ENCODE assay signal across 1 cellular context in the genomic region with DNA sequence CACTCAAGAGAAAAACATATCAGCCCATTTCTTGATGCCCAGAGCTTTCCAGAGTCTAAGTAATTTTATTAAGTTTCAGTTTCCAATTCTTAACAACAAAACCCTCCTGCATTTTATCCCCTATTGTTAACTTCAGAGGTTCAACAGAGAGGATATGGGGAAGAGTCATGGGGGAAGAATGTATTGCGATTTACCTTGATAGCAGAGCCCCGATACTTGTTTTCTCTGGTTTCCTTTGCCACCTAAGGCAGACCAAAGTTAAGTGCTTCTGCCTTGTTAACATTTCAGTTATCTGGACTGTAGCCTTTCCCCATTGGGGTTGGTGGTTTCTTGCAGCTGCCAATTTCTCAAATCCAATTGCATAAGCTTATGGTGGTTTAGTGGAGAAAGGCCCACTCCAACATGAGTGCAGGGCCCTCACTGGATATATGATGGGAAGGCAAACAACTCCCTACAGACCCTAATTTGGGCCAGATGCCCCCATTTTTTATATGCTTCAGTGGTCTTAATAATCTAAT.
TF ChIP-seq lines count a peak whose summit lies in the region.

No MANE protein-coding gene starts in this region.

TF ChIP-seq in SK-N-SH, 30 proteins besides CTCF, POLR2A, EP300 and RAD21 (continued from another document):
- TF ChIP-seq, protein P1, sequence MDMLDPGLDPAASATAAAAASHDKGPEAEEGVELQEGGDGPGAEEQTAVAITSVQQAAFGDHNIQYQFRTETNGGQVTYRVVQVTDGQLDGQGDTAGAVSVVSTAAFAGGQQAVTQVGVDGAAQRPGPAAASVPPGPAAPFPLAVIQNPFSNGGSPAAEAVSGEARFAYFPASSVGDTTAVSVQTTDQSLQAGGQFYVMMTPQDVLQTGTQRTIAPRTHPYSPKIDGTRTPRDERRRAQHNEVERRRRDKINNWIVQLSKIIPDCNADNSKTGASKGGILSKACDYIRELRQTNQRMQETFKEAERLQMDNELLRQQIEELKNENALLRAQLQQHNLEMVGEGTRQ (IDR thresholded peaks at IDR 0.05; ENCODE audit: borderline replicate concordance, low read depth, low read length), result no peak
- no peak for TF ChIP-seq FOXM1 (IDR thresholded peaks at IDR 0.05; ENCODE audit: low read depth)
- TF ChIP-seq, protein P2, sequence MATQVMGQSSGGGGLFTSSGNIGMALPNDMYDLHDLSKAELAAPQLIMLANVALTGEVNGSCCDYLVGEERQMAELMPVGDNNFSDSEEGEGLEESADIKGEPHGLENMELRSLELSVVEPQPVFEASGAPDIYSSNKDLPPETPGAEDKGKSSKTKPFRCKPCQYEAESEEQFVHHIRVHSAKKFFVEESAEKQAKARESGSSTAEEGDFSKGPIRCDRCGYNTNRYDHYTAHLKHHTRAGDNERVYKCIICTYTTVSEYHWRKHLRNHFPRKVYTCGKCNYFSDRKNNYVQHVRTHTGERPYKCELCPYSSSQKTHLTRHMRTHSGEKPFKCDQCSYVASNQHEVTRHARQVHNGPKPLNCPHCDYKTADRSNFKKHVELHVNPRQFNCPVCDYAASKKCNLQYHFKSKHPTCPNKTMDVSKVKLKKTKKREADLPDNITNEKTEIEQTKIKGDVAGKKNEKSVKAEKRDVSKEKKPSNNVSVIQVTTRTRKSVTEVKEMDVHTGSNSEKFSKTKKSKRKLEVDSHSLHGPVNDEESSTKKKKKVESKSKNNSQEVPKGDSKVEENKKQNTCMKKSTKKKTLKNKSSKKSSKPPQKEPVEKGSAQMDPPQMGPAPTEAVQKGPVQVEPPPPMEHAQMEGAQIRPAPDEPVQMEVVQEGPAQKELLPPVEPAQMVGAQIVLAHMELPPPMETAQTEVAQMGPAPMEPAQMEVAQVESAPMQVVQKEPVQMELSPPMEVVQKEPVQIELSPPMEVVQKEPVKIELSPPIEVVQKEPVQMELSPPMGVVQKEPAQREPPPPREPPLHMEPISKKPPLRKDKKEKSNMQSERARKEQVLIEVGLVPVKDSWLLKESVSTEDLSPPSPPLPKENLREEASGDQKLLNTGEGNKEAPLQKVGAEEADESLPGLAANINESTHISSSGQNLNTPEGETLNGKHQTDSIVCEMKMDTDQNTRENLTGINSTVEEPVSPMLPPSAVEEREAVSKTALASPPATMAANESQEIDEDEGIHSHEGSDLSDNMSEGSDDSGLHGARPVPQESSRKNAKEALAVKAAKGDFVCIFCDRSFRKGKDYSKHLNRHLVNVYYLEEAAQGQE (IDR thresholded peaks at IDR 0.05; ENCODE audit: low read depth, low read length), result no peak
- TF ChIP-seq, protein P3, sequence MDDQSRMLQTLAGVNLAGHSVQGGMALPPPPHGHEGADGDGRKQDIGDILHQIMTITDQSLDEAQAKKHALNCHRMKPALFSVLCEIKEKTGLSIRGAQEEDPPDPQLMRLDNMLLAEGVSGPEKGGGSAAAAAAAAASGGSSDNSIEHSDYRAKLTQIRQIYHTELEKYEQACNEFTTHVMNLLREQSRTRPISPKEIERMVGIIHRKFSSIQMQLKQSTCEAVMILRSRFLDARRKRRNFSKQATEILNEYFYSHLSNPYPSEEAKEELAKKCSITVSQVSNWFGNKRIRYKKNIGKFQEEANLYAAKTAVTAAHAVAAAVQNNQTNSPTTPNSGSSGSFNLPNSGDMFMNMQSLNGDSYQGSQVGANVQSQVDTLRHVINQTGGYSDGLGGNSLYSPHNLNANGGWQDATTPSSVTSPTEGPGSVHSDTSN (IDR thresholded peaks at IDR 0.05), result no peak
- no peak for TF ChIP-seq MEF2A (IDR thresholded peaks at IDR 0.05; ENCODE audit: borderline replicate concordance, low read depth)
- TF ChIP-seq TCF12 (IDR thresholded peaks at IDR 0.05), result no peak
- no peak for TF ChIP-seq TEAD4 (IDR thresholded peaks at IDR 0.05; ENCODE audit: borderline replicate concordance, insufficient read depth)
- no peak for TF ChIP-seq SMC3 (IDR thresholded peaks at IDR 0.05; ENCODE audit: low read depth, low read length)
- TF ChIP-seq TAF1 (IDR thresholded peaks at IDR 0.05; ENCODE audit: borderline replicate concordance, low read depth, low read length), result no peak
- TF ChIP-seq MXI1 (IDR thresholded peaks at IDR 0.05; ENCODE audit: low read depth, low read length), result no peak
- no peak for TF ChIP-seq CHD2 (IDR thresholded peaks at IDR 0.05; ENCODE audit: low read length, partially characterized antibody)
- TF ChIP-seq, protein P4, sequence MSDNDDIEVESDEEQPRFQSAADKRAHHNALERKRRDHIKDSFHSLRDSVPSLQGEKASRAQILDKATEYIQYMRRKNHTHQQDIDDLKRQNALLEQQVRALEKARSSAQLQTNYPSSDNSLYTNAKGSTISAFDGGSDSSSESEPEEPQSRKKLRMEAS (IDR thresholded peaks at IDR 0.05; ENCODE audit: low read depth), result no peak
